16 cellular contexts compared by ENCODE assay signal in the genomic region with DNA sequence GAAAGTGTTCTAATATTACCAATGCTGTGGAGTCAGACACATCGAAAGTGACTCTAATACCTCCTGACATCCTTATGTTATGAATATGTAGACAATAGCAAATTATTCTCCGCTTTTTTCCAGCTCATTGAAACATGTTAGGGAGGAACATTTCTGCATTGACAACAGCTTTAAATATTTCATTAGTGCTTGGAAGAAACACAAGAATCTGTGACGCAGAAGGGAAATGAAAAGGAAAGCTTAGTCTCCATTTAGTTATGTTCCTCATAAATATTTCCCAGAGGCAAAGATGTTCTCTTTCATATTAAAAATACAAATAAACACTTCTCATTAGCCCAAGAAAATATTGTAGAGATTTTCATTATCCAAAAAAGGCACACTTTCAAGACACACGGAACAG.
"Had no signal": no experiment of that assay in that cellular context is flagged by ENCODE, and none has a peak within 500 bp of the region (broad histone marks: within the 10 kb centered on the region; RNA-seq: fewer than 3 reads in every experiment).

No MANE protein-coding gene starts in this region.

- DNase-seq: activated CD4-positive, alpha-beta T cell treated with anti-CD3 and anti-CD28 coated beads for 36 hours; activated CD4-positive, alpha-beta T cell treated with anti-CD3 and anti-CD28 coated beads, Interleukin-2, amount 50 U/mL, for 48 hours; activated gamma-delta T cell; cerebellar nuclear complex; cortex of kidney; erythroblast; hypothalamus; nucleus accumbens; posterior cingulate gyrus; stimulated activated CD4-positive, alpha-beta T cell treated with anti-CD3 and anti-CD28 coated beads, Interleukin-12 subunit alpha, Interleukin-12 subunit beta, amount 100 ng/mL, for 4 hours; stimulated activated CD4-positive, alpha-beta T cell treated with anti-CD3 and anti-CD28 coated beads, Interleukin-1b, Interleukin-23, amount 100 ng/mL, for 48 hours; stimulated activated CD8-positive, alpha-beta memory T cell treated with anti-CD3 and anti-CD28 coated beads, Interleukin-4, amount 100 ng/mL, for 48 hours; stimulated activated naive CD4-positive, alpha-beta T cell; tibial artery had no signal

- H3K27me3 ChIP-seq: ascending aorta, tibial artery had no signal

- H3K4me3 ChIP-seq: ascending aorta, lung, tibial artery had no signal

- H3K9me3 ChIP-seq: ascending aorta, tibial artery had no signal

- H3K27ac ChIP-seq: ascending aorta, tibial artery had no signal

- H3K4me1 ChIP-seq: ascending aorta, tibial artery had no signal
